Comparison of ENCODE assay signal across 34 cellular contexts in the genomic region with DNA sequence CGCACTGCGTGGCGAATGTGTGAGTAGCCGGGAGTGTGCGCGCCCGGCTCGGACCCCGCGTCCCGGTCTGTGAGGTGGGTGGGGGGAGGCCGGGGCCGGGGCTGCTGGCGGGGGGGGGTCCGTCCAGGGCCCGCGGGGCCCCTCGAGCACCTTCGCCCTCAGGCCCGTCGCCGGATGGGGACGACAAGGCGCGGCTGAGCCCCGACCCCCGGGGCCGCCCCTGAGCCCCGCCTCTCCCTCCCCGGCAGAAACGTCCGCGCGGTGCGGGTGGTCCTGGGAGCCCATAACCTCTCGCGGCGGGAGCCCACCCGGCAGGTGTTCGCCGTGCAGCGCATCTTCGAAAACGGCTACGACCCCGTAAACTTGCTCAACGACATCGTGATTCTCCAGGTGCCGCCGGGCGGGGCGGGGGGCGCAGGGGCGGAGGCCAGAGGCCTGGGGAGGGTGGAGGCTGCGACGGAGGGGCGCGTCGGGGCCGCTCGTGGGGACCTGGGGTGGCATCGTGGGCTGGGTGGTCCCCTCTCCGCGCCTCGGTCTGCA. TPM values are rescaled to one million over a fixed set of nuclear protein-coding genes. Genes with fewer than 3 reads are reported as not detected.
"Had no signal": no experiment of that assay in that cellular context is flagged by ENCODE, and none has a peak within 500 bp of the region (broad histone marks: within the 10 kb centered on the region; RNA-seq: fewer than 3 reads in every experiment).

No MANE protein-coding gene starts in this region.

- H3K9me3 Mint-ChIP-seq: activated CD4-positive, alpha-beta T cell treated with anti-CD3 and anti-CD28 coated beads, Interleukin-2, amount 10 ng/mL, durations not matched to agents 7 days and 5 days; activated CD8-positive, alpha-beta T cell treated with anti-CD3 and anti-CD28 coated beads for 36 hours; activated naive CD4-positive, alpha-beta T cell treated with anti-CD3 and anti-CD28 coated beads for 36 hours; activated naive CD4-positive, alpha-beta T cell treated with anti-CD3 and anti-CD28 coated beads, Interleukin-2, amount 50 U/mL, for 24 hours; activated naive CD8-positive, alpha-beta T cell treated with anti-CD3 and anti-CD28 coated beads for 36 hours; activated naive CD8-positive, alpha-beta T cell treated with anti-CD3 and anti-CD28 coated beads, Interleukin-2, amount 50 U/mL, for 24 hours; activated T-cell treated with anti-CD3 and anti-CD28 coated beads, Interleukin-2, amount 50 U/mL, for 4 hours; activated T-helper 1 cell treated with anti-CD3 and anti-CD28 coated beads, Interleukin-12 subunit alpha, Interleukin-12 subunit beta, Interleukin-2, Interleukin-4 antibody, amounts not matched to agents 30 ng/mL and 10 ng/mL and 1 ng/mL, durations not matched to agents 14 hours and 24 hours and 36 hours; activated T-helper 2 cell treated with anti-CD3 and anti-CD28 coated beads, Interferon-gamma antibody, Interleukin-2, Interleukin-4, amounts not matched to agents 10 μg/mL and 5 μg/mL and 100 μg/mL, durations not matched to agents 14 hours and 24 hours and 36 hours had no signal

- H3K9me3 ChIP-seq: adrenal gland, body of pancreas, colonic mucosa, esophagus squamous epithelium, gastroesophageal sphincter had no signal

- H3K36me3 ChIP-seq: adrenal gland, colonic mucosa, esophagus squamous epithelium, gastroesophageal sphincter had no signal

- H3K36me3 Mint-ChIP-seq: activated naive CD4-positive, alpha-beta T cell treated with anti-CD3 and anti-CD28 coated beads, Interleukin-2, amount 50 U/mL, for 24 hours; activated naive CD8-positive, alpha-beta T cell treated with anti-CD3 and anti-CD28 coated beads for 36 hours had no signal

- H3K4me3 Mint-ChIP-seq: activated CD4-positive, alpha-beta T cell treated with anti-CD3 and anti-CD28 coated beads, Interleukin-2, amount 10 ng/mL, durations not matched to agents 7 days and 5 days; activated CD8-positive, alpha-beta T cell treated with anti-CD3 and anti-CD28 coated beads for 36 hours; activated naive CD4-positive, alpha-beta T cell treated with anti-CD3 and anti-CD28 coated beads for 36 hours; activated naive CD4-positive, alpha-beta T cell treated with anti-CD3 and anti-CD28 coated beads, Interleukin-2, amount 50 U/mL, for 24 hours; activated naive CD8-positive, alpha-beta T cell treated with anti-CD3 and anti-CD28 coated beads for 36 hours; activated naive CD8-positive, alpha-beta T cell treated with anti-CD3 and anti-CD28 coated beads, Interleukin-2, amount 50 U/mL, for 24 hours; activated T-cell treated with anti-CD3 and anti-CD28 coated beads, Interleukin-2, amount 50 U/mL, for 4 hours; activated T-helper 1 cell treated with anti-CD3 and anti-CD28 coated beads, Interleukin-12 subunit alpha, Interleukin-12 subunit beta, Interleukin-2, Interleukin-4 antibody, amounts not matched to agents 30 ng/mL and 10 ng/mL and 1 ng/mL, durations not matched to agents 14 hours and 24 hours and 36 hours had no signal

- FAIRE-seq: endometrium, endothelial cell of umbilical vein had no signal

- H3K4me1 Mint-ChIP-seq: activated naive CD8-positive, alpha-beta T cell treated with anti-CD3 and anti-CD28 coated beads for 36 hours; activated naive CD8-positive, alpha-beta T cell treated with anti-CD3 and anti-CD28 coated beads, Interleukin-2, amount 50 U/mL, for 24 hours had no signal

- DNase-seq: activated CD4-positive, alpha-beta T cell treated with anti-CD3 and anti-CD28 coated beads for 1 hour; activated CD4-positive, alpha-beta T cell treated with anti-CD3 and anti-CD28 coated beads for 4 hours; activated CD4-positive, alpha-beta T cell treated with anti-CD3 and anti-CD28 coated beads, Interleukin-2, amount 10 ng/mL, durations not matched to agents 7 days and 5 days; activated CD4-positive, alpha-beta T cell treated with anti-CD3 and anti-CD28 coated beads, Interleukin-2, amount 50 U/mL, for 48 hours; activated CD8-positive, alpha-beta memory T cell treated with anti-CD3 and anti-CD28 coated beads for 24 hours; activated CD8-positive, alpha-beta T cell treated with anti-CD3 and anti-CD28 coated beads for 36 hours; activated effector memory CD4-positive, alpha-beta T cell treated with anti-CD3 and anti-CD28 coated beads, Interleukin-2, amount 50 U/mL, for 16 hours; activated naive CD4-positive, alpha-beta T cell treated with anti-CD3 and anti-CD28 coated beads for 36 hours; activated naive CD8-positive, alpha-beta T cell treated with anti-CD3 and anti-CD28 coated beads for 36 hours; activated naive CD8-positive, alpha-beta T cell treated with anti-CD3 and anti-CD28 coated beads, Interleukin-2, amount 50 U/mL, for 24 hours; activated T-cell treated with anti-CD3 and anti-CD28 coated beads, Interleukin-2, amount 50 U/mL, for 4 hours; adrenal gland; amygdala; body of pancreas; caudate nucleus; colonic mucosa; effector CD8-positive, alpha-beta T cell; esophagus squamous epithelium; foreskin melanocyte; T-helper 2 cell had no signal

- H3K4me1 ChIP-seq: colonic mucosa had no signal

- ATAC-seq: activated CD8-positive, alpha-beta T cell treated with anti-CD3 and anti-CD28 coated beads for 36 hours; activated naive CD8-positive, alpha-beta T cell treated with anti-CD3 and anti-CD28 coated beads, Interleukin-2, amount 50 U/mL, for 24 hours; activated T-cell treated with anti-CD3 and anti-CD28 coated beads, Interleukin-2, amount 50 U/mL, for 4 hours; body of pancreas; gastroesophageal sphincter had no signal

- H3K4me3 ChIP-seq: adrenal gland, body of pancreas, colonic mucosa, esophagus squamous epithelium had no signal

- H3K27ac Mint-ChIP-seq: activated CD4-positive, alpha-beta T cell treated with anti-CD3 and anti-CD28 coated beads, Interleukin-2, amount 10 ng/mL, durations not matched to agents 7 days and 5 days; activated CD8-positive, alpha-beta T cell treated with anti-CD3 and anti-CD28 coated beads for 36 hours; activated naive CD4-positive, alpha-beta T cell treated with anti-CD3 and anti-CD28 coated beads for 36 hours; activated naive CD4-positive, alpha-beta T cell treated with anti-CD3 and anti-CD28 coated beads, Interleukin-2, amount 50 U/mL, for 24 hours; activated naive CD8-positive, alpha-beta T cell treated with anti-CD3 and anti-CD28 coated beads for 36 hours; activated naive CD8-positive, alpha-beta T cell treated with anti-CD3 and anti-CD28 coated beads, Interleukin-2, amount 50 U/mL, for 24 hours; activated T-helper 1 cell treated with anti-CD3 and anti-CD28 coated beads, Interleukin-12 subunit alpha, Interleukin-12 subunit beta, Interleukin-2, Interleukin-4 antibody, amounts not matched to agents 30 ng/mL and 10 ng/mL and 1 ng/mL, durations not matched to agents 14 hours and 24 hours and 36 hours; activated T-helper 2 cell treated with anti-CD3 and anti-CD28 coated beads, Interferon-gamma antibody, Interleukin-2, Interleukin-4, amounts not matched to agents 10 μg/mL and 5 μg/mL and 100 μg/mL, durations not matched to agents 14 hours and 24 hours and 36 hours had no signal

- H3K27ac ChIP-seq: adrenal gland, body of pancreas, colonic mucosa, epithelial cell of prostate, esophagus squamous epithelium, gastroesophageal sphincter had no signal

RNA-seq across cellular contexts. Expression of a gene that starts 1.0 kb away (rescaled TPM):
- total RNA-seq: activated CD4-positive, alpha-beta T cell treated with anti-CD3 and anti-CD28 coated beads, Interleukin-2, amount 10 ng/mL, durations not matched to agents 7 days and 5 days; activated CD8-positive, alpha-beta T cell treated with anti-CD3 and anti-CD28 coated beads for 36 hours; activated naive CD4-positive, alpha-beta T cell treated with anti-CD3 and anti-CD28 coated beads for 36 hours; activated naive CD8-positive, alpha-beta T cell treated with anti-CD3 and anti-CD28 coated beads for 36 hours; activated T-cell treated with anti-CD3 and anti-CD28 coated beads, Interleukin-2, amount 50 U/mL, for 4 hours; activated T-helper 1 cell treated with anti-CD3 and anti-CD28 coated beads, Interleukin-12 subunit alpha, Interleukin-12 subunit beta, Interleukin-2, Interleukin-4 antibody, amounts not matched to agents 30 ng/mL and 10 ng/mL and 1 ng/mL, durations not matched to agents 14 hours and 24 hours and 36 hours; activated T-helper 2 cell treated with anti-CD3 and anti-CD28 coated beads, Interferon-gamma antibody, Interleukin-2, Interleukin-4, amounts not matched to agents 10 μg/mL and 5 μg/mL and 100 μg/mL, durations not matched to agents 14 hours and 24 hours and 36 hours; body of pancreas; colonic mucosa; dermis microvascular lymphatic vessel endothelial cell; endothelial cell of umbilical vein; fibroblast of villous mesenchyme; glomerular endothelial cell; T-helper 1 cell treated with Interleukin-12 subunit alpha and Interleukin-12 subunit beta and Interleukin-4 antibody, amounts not matched to agents 30 ng/mL and 1 ng/mL, for 36 hours had no signal
- polyA plus RNA-seq: aorta, endothelial cell of umbilical vein had no signal

RNA-seq across cellular contexts. Expression of a gene that starts 12.3 kb away (rescaled TPM):
- total RNA-seq: activated CD4-positive, alpha-beta T cell treated with anti-CD3 and anti-CD28 coated beads, Interleukin-2, amount 10 ng/mL, durations not matched to agents 7 days and 5 days; activated CD8-positive, alpha-beta T cell treated with anti-CD3 and anti-CD28 coated beads for 36 hours; activated naive CD4-positive, alpha-beta T cell treated with anti-CD3 and anti-CD28 coated beads for 36 hours; activated naive CD8-positive, alpha-beta T cell treated with anti-CD3 and anti-CD28 coated beads for 36 hours; activated T-cell treated with anti-CD3 and anti-CD28 coated beads, Interleukin-2, amount 50 U/mL, for 4 hours; activated T-helper 1 cell treated with anti-CD3 and anti-CD28 coated beads, Interleukin-12 subunit alpha, Interleukin-12 subunit beta, Interleukin-2, Interleukin-4 antibody, amounts not matched to agents 30 ng/mL and 10 ng/mL and 1 ng/mL, durations not matched to agents 14 hours and 24 hours and 36 hours; activated T-helper 2 cell treated with anti-CD3 and anti-CD28 coated beads, Interferon-gamma antibody, Interleukin-2, Interleukin-4, amounts not matched to agents 10 μg/mL and 5 μg/mL and 100 μg/mL, durations not matched to agents 14 hours and 24 hours and 36 hours; aorta; colonic mucosa; dermis microvascular lymphatic vessel endothelial cell; endothelial cell of umbilical vein; esophagus squamous epithelium; fibroblast of lung; fibroblast of villous mesenchyme; gastroesophageal sphincter; glomerular endothelial cell; T-helper 1 cell treated with Interleukin-12 subunit alpha and Interleukin-12 subunit beta and Interleukin-4 antibody, amounts not matched to agents 30 ng/mL and 1 ng/mL, for 36 hours had no signal
- polyA plus RNA-seq: aorta, endothelial cell of umbilical vein, esophagus, fibroblast of lung had no signal

RNA-seq across cellular contexts. Expression of a gene that starts 25.4 kb away (rescaled TPM):
- total RNA-seq: activated CD4-positive, alpha-beta T cell treated with anti-CD3 and anti-CD28 coated beads, Interleukin-2, amount 10 ng/mL, durations not matched to agents 7 days and 5 days; activated CD8-positive, alpha-beta T cell treated with anti-CD3 and anti-CD28 coated beads for 36 hours; activated naive CD4-positive, alpha-beta T cell treated with anti-CD3 and anti-CD28 coated beads for 36 hours; activated naive CD8-positive, alpha-beta T cell treated with anti-CD3 and anti-CD28 coated beads for 36 hours; activated T-cell treated with anti-CD3 and anti-CD28 coated beads, Interleukin-2, amount 50 U/mL, for 4 hours; activated T-helper 1 cell treated with anti-CD3 and anti-CD28 coated beads, Interleukin-12 subunit alpha, Interleukin-12 subunit beta, Interleukin-2, Interleukin-4 antibody, amounts not matched to agents 30 ng/mL and 10 ng/mL and 1 ng/mL, durations not matched to agents 14 hours and 24 hours and 36 hours; activated T-helper 2 cell treated with anti-CD3 and anti-CD28 coated beads, Interferon-gamma antibody, Interleukin-2, Interleukin-4, amounts not matched to agents 10 μg/mL and 5 μg/mL and 100 μg/mL, durations not matched to agents 14 hours and 24 hours and 36 hours; dermis microvascular lymphatic vessel endothelial cell; endothelial cell of umbilical vein; esophagus squamous epithelium; fibroblast of villous mesenchyme; glomerular endothelial cell; T-helper 1 cell treated with Interleukin-12 subunit alpha and Interleukin-12 subunit beta and Interleukin-4 antibody, amounts not matched to agents 30 ng/mL and 1 ng/mL, for 36 hours had no signal
- polyA plus RNA-seq: esophagus, fibroblast of lung had no signal

RNA-seq across cellular contexts. Expression of a gene that starts 31.3 kb away (rescaled TPM):
- total RNA-seq: activated CD4-positive, alpha-beta T cell treated with anti-CD3 and anti-CD28 coated beads, Interleukin-2, amount 10 ng/mL, durations not matched to agents 7 days and 5 days; activated CD8-positive, alpha-beta T cell treated with anti-CD3 and anti-CD28 coated beads for 36 hours; activated naive CD4-positive, alpha-beta T cell treated with anti-CD3 and anti-CD28 coated beads for 36 hours; activated naive CD8-positive, alpha-beta T cell treated with anti-CD3 and anti-CD28 coated beads for 36 hours; activated T-helper 1 cell treated with anti-CD3 and anti-CD28 coated beads, Interleukin-12 subunit alpha, Interleukin-12 subunit beta, Interleukin-2, Interleukin-4 antibody, amounts not matched to agents 30 ng/mL and 10 ng/mL and 1 ng/mL, durations not matched to agents 14 hours and 24 hours and 36 hours; activated T-helper 2 cell treated with anti-CD3 and anti-CD28 coated beads, Interferon-gamma antibody, Interleukin-2, Interleukin-4, amounts not matched to agents 10 μg/mL and 5 μg/mL and 100 μg/mL, durations not matched to agents 14 hours and 24 hours and 36 hours; aorta; body of pancreas; esophagus squamous epithelium; gastroesophageal sphincter; T-helper 1 cell treated with Interleukin-12 subunit alpha and Interleukin-12 subunit beta and Interleukin-4 antibody, amounts not matched to agents 30 ng/mL and 1 ng/mL, for 36 hours had no signal
- polyA plus RNA-seq: aorta, esophagus had no signal
